In the genomic region with DNA sequence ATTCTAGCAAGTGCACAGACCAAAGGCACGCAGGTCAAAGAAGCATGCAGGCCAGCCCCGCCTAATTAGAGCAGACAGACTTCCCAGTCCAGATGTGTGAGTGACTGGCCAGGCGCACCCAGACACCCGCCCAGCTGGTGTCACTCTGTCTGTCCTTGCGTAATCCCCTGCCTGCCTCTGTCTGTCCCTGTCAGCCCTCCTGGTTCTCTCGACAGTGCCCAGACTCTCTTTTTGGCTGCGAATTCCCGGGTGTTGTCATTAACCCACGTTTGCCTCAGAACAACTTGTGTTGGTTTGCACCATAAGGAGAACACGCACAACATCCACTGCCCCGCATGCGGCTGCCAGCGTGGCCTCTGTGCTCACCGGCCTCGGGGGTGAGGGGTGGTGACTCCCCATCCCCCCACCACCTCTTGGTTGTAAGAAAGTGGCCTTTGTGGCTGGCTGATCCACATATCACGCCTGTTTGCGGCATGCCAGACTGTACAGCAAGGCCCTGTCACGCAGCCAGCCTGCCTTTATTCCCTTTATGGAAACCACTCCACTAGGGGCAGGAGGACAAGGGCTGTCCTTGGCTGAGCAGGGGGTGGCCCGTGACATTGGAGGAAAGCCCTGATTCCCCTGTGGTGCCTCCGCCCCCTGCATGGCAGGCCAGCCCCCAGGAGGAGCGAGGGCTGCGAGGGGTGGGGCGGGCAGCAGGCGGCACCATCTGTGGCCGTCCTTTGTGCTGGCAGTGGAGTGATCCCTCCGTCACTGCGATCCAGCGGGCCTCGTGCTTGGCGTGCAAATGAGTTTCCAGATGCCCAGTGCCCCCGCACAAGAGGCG, we compare ENCODE assay signal across 9 cellular contexts.
DNase-seq lines count a peak whose midpoint lies in the region; ATAC-seq and TF ChIP-seq lines count a peak whose summit lies in the region.
"Had no signal": no experiment of that assay in that cellular context is flagged by ENCODE, and none has a peak within 500 bp of the region (broad histone marks: within the 10 kb centered on the region; RNA-seq: fewer than 3 reads in every experiment).

No MANE protein-coding gene starts in this region.

- H3K9ac ChIP-seq in PC-3 (ENCODE audit: low read length) (no peak overlapping the region), neuronal stem cell (ENCODE audit: low read depth, low read length, poor library complexity) (no peak overlapping the region)
- H3K9ac ChIP-seq: parathyroid adenoma had no signal

- H2BK15ac ChIP-seq in neuronal stem cell (ENCODE audit: low read length) = no peak overlapping the region

- intact Hi-C loops in PC-3 (cut with micrococcal nuclease) = no loop called here

- H4K20me1 ChIP-seq in PC-3 (ENCODE audit: low read length) = no peaks in the 10 kb centered on the region

- no peak overlapping the region for H2AFZ ChIP-seq in PC-3 (ENCODE audit: low read length)
- H2AFZ ChIP-seq in neuronal stem cell (ENCODE audit: low read length) = no peak overlapping the region
- H2AFZ ChIP-seq: parathyroid adenoma had no signal

- H3K79me2 ChIP-seq in PC-3 (ENCODE audit: low read length) = no peaks in the 10 kb centered on the region

- H3K4me1 ChIP-seq in PC-3 (ENCODE audit: insufficient read depth, low read length) (no peaks in the 10 kb centered on the region), neuronal stem cell (ENCODE audit: control insufficient read depth in 2 of 2, insufficient read depth in 1 of 2, low read depth in 1 of 2, low read length in 2 of 2) (peaks cover 10 to 18% of the 10 kb centered on the region in 2 donors)

- no CpG with 5 or more reads among the region's 32 CpGs for WGBS in neuronal stem cell (ENCODE audit: extremely low coverage in 2 of 2, insufficient read length in 2 of 2, insufficient replicate concordance in 1 of 2), 2 donors

- H3K79me1 ChIP-seq in neuronal stem cell (ENCODE audit: low read depth, low read length) = peaks cover 15% of the 10 kb centered on the region

- no peak overlapping the region for H2BK120ac ChIP-seq in neuronal stem cell (ENCODE audit: low read depth, low read length)

- H4K8ac ChIP-seq in neuronal stem cell (ENCODE audit: low read depth, low read length) = no peak overlapping the region

- POLR2A ChIA-PET in PC-3 (lab: Charles Lee; ENCODE audit: unreplicated experiment) = no interaction called here
- POLR2A ChIA-PET in WTC11 (lab: Charles Lee) = no interaction called here

- peaks cover 11% of the 10 kb centered on the region for H3K36me3 Mint-ChIP-seq in WTC11

- peak; percentile 46 to 59 for DNase-seq in AML-193 (lab: John Stamatoyannopoulos, UW)
- DNase-seq in PC-3 = no peak
- peak; percentile 47 for DNase-seq in fibroblast of mammary gland (ENCODE audit: low read depth)
- no peak for DNase-seq in neuronal stem cell (ENCODE audit: low spot score)
- no peak for DNase-seq in WTC11 (ENCODE audit: low spot score)
- DNase-seq in EL = no peak
- DNase-seq in DMS79 treated with DMSO at 0.1 percent for 48 hours (lab: John Stamatoyannopoulos, UW) = no peak

- H3K36me3 ChIP-seq in PC-3 (ENCODE audit: low read depth, low read length) = peaks cover 7% of the 10 kb centered on the region; the same call in 1 of the 2 replicates
- peaks cover 11 to 69% of the 10 kb centered on the region in 2 donors for H3K36me3 ChIP-seq in neuronal stem cell (replicated peaks in 1 of 2; ENCODE audit: control insufficient read depth in 2 of 2, insufficient read depth in 2 of 2, low read length in 2 of 2)

- H3K27ac ChIP-seq in PC-3 (ENCODE audit: low read length) = no peak overlapping the region
- H3K27ac ChIP-seq in neuronal stem cell (replicated peaks; ENCODE audit: low read length) = no peak overlapping the region
- H3K27ac ChIP-seq: parathyroid adenoma had no signal

- CTCF ChIA-PET in PC-3 (lab: Charles Lee) = no interaction called here
- CTCF ChIA-PET in WTC11 (lab: Charles Lee) = interaction anchor here (0.6 to 1.6 kb wide), 3 partner anchors 18 to 213 kb away, joined by 3 to 9 read pairs (median 3); no protein-coding TSS in a partner anchor

- no peak overlapping the region for H3K27ac Mint-ChIP-seq in WTC11

- H3K14ac ChIP-seq in neuronal stem cell (ENCODE audit: low read length) = peak overlapping the region; percentile 49

- H3F3A ChIP-seq in PC-3 (ENCODE audit: low read length, unreplicated experiment) = no peaks in the 10 kb centered on the region

- H3K27me3 ChIP-seq in PC-3 (ENCODE audit: low read length) (no peaks in the 10 kb centered on the region), neuronal stem cell (ENCODE audit: control insufficient read depth in 3 of 3, insufficient read depth in 3 of 3, low read depth in 1 of 3, low read length in 3 of 3) (no peaks in the 10 kb centered on the region)

- peaks cover 2% of the 10 kb centered on the region for H3K4me1 Mint-ChIP-seq in WTC11

- no peak overlapping the region for H4K91ac ChIP-seq in neuronal stem cell (ENCODE audit: low read depth, low read length, poor library complexity)

- H3K4me2 ChIP-seq in PC-3 (ENCODE audit: low read length) (no peak overlapping the region), neuronal stem cell (ENCODE audit: insufficient read depth, low read length, poor library complexity, severe bottlenecking) (no peak overlapping the region)

- no peak overlapping the region for H2BK12ac ChIP-seq in neuronal stem cell (ENCODE audit: low read length)

- H3K4me3 Mint-ChIP-seq in WTC11 = no peak overlapping the region

- H2BK5ac ChIP-seq in neuronal stem cell (ENCODE audit: low read length) = no peak overlapping the region

- H3K23ac ChIP-seq in neuronal stem cell (ENCODE audit: low read depth, low read length, poor library complexity) = peak overlapping the region; percentile 59

- H3K4ac ChIP-seq in neuronal stem cell (ENCODE audit: low read length) = no peak overlapping the region

- H3K18ac ChIP-seq in neuronal stem cell (ENCODE audit: low read length) = peak overlapping the region; percentile 48

- peak; percentile 11; the same call in 1 of the 2 replicates for ATAC-seq in PC-3
- ATAC-seq in WTC11 = no peak
- no peak for ATAC-seq in GM21367 (IDR thresholded peaks at IDR 0.05; ENCODE audit: unreplicated experiment)

- no peaks in the 10 kb centered on the region for H3K9me3 Mint-ChIP-seq in WTC11

- no peaks in the 10 kb centered on the region for H3K9me2 ChIP-seq in PC-3 (replicated peaks; ENCODE audit: low read length)

- no peak for TF ChIP-seq CTCF in PC-3 (conservative IDR thresholded peaks at IDR 0.05; ENCODE audit: low read depth, low read length)
- TF ChIP-seq CTCF in fibroblast of mammary gland (conservative IDR thresholded peaks at IDR 0.05; ENCODE audit: control insufficient read depth, insufficient read depth, low read depth, low read length) = no peak
- TF ChIP-seq CTCF in WTC11 (IDR thresholded peaks at IDR 0.05) = no peak

- BruUV-seq in PC-3 (replicated peaks; lab: Mats Ljungman, UMichigan) = no TSS peak

- H3K4me3 ChIP-seq in PC-3 (ENCODE audit: low read length) = no peak overlapping the region
- no peak overlapping the region for H3K4me3 ChIP-seq in fibroblast of mammary gland (ENCODE audit: control insufficient read depth, low read depth, low read length)
- H3K4me3 ChIP-seq in neuronal stem cell (ENCODE audit: low read length in 2 of 2) = no peak overlapping the region

- H3K9me3 ChIP-seq in PC-3 (ENCODE audit: low read length) = no peaks in the 10 kb centered on the region
- H3K9me3 ChIP-seq in neuronal stem cell (replicated peaks in 1 of 2; ENCODE audit: control insufficient read depth in 2 of 2, insufficient read depth in 1 of 2, low read depth in 1 of 2, low read length in 2 of 2) = peaks cover 0 to 2% of the 10 kb centered on the region in 2 donors

- H2AK5ac ChIP-seq in neuronal stem cell (ENCODE audit: low read depth, low read length) = no peak overlapping the region

- no peaks in the 10 kb centered on the region for H3K27me3 Mint-ChIP-seq in WTC11 (ENCODE audit: low read depth)

TF ChIP-seq in WTC11, 78 proteins besides CTCF, POLR2A, EP300 and RAD21:
- TF ChIP-seq AR (CRISPR knock-in tag; IDR thresholded peaks at IDR 0.05) (no peak), IRF1 (CRISPR knock-in tag; IDR thresholded peaks at IDR 0.05) (no peak)
- TF ChIP-seq, protein P1, sequence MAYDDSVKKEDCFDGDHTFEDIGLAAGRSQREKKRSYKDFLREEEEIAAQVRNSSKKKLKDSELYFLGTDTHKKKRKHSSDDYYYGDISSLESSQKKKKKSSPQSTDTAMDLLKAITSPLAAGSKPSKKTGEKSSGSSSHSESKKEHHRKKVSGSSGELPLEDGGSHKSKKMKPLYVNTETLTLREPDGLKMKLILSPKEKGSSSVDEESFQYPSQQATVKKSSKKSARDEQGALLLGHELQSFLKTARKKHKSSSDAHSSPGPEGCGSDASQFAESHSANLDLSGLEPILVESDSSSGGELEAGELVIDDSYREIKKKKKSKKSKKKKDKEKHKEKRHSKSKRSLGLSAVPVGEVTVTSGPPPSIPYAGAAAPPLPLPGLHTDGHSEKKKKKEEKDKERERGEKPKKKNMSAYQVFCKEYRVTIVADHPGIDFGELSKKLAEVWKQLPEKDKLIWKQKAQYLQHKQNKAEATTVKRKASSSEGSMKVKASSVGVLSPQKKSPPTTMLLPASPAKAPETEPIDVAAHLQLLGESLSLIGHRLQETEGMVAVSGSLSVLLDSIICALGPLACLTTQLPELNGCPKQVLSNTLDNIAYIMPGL (CRISPR knock-in tag; IDR thresholded peaks at IDR 0.05) = no peak

Comparison
In these comparisons a context has a peak if more than half of its experiments do, and no peak if none do; other contexts are left out.
1. DNase-seq: peak in AML-193 (2 of 2) and fibroblast of mammary gland (single experiment); none in PC-3 (single experiment), neuronal stem cell (single experiment), WTC11 (single experiment), EL (single experiment) and DMS79 treated with DMSO at 0.1 percent for 48 hours (single experiment).